In the genomic region with DNA sequence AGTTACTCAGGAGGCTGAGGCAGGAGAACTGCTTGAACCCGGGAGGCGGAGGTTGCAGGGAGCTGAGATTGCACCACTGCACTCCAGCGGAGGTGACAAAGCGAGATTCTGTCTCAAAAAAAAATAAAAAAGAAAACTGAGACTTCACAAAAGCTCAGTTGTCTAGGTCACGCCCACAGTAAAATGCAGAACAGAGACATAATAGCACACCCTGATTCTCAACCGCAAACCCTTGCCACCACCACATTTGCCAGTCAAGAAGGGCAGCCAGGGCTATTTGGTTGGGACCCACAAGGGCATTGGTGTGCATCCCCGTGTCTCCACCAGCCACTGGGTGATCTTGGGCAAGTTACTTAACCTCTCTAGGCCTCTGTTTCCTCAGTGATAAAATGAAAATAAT, we compare ENCODE assay signal across 13 cellular contexts.
A peak's percentile ranks its signal among the peaks of the same experiment; 100 is the strongest.
DNase-seq lines count a peak whose midpoint lies in the region; ATAC-seq lines count a peak whose summit lies in the region.
"Had no signal": no experiment of that assay in that cellular context is flagged by ENCODE, and none has a peak within 500 bp of the region (broad histone marks: within the 10 kb centered on the region; RNA-seq: fewer than 3 reads in every experiment).

No MANE protein-coding gene starts in this region.

- peaks cover 11% of the 10 kb centered on the region for H3K4me1 Mint-ChIP-seq in stimulated activated memory B cell treated with anti-CD40 and anti-IgM and Interleukin-4, amounts not matched to agents 10 μg/mL and 1 μg/mL and 100 μg/mL, for 72 hours

- H3K27ac Mint-ChIP-seq in stimulated activated memory B cell treated with anti-CD40 and anti-IgM and Interleukin-4, amounts not matched to agents 10 μg/mL and 1 μg/mL and 100 μg/mL, for 72 hours = no peak overlapping the region

- no peaks in the 10 kb centered on the region for H3K9me3 Mint-ChIP-seq in stimulated activated memory B cell treated with anti-CD40 and anti-IgM and Interleukin-4, amounts not matched to agents 10 μg/mL and 1 μg/mL and 100 μg/mL, for 72 hours

- no peak overlapping the region for H3K4me3 Mint-ChIP-seq in stimulated activated memory B cell treated with anti-CD40 and anti-IgM and Interleukin-4, amounts not matched to agents 10 μg/mL and 1 μg/mL and 100 μg/mL, for 72 hours

- ATAC-seq in GM19035 (IDR thresholded peaks at IDR 0.05; ENCODE audit: unreplicated experiment) (peak; percentile 90), HG02588 (IDR thresholded peaks at IDR 0.05; ENCODE audit: unreplicated experiment) (peak; percentile 82), HG03558 (IDR thresholded peaks at IDR 0.05; ENCODE audit: extremely low read depth, unreplicated experiment) (peak; percentile 44), HG02840 (IDR thresholded peaks at IDR 0.05; ENCODE audit: low FRiP score, unreplicated experiment) (no peak)
- peak; percentile 93 for ATAC-seq in stimulated activated memory B cell treated with anti-CD40 and anti-IgM and Interleukin-4, amounts not matched to agents 10 μg/mL and 1 μg/mL and 100 μg/mL, for 72 hours
- ATAC-seq: sciatic nerve had no signal

- no peaks in the 10 kb centered on the region for H3K36me3 Mint-ChIP-seq in stimulated activated memory B cell treated with anti-CD40 and anti-IgM and Interleukin-4, amounts not matched to agents 10 μg/mL and 1 μg/mL and 100 μg/mL, for 72 hours

- DNase-seq in activated CD8-positive, alpha-beta memory T cell treated with anti-CD3 and anti-CD28 coated beads for 24 hours = no peak
- DNase-seq in NCI-H1694 treated with DMSO at 0.1 percent for 48 hours (lab: John Stamatoyannopoulos, UW) = no peak
- DNase-seq: activated T-cell treated with anti-CD3 and anti-CD28 coated beads, Interleukin-2, amount 50 U/mL, for 1 hour; brain microvascular endothelial cell; NCI-H1105; NK-92 treated with Interleukin-12 subunit alpha and Interleukin-12 subunit beta, amount 100 ng/mL, for 24 hours; trophoblast cell had no signal

- peaks cover 62% of the 10 kb centered on the region for H3K27me3 Mint-ChIP-seq in stimulated activated memory B cell treated with anti-CD40 and anti-IgM and Interleukin-4, amounts not matched to agents 10 μg/mL and 1 μg/mL and 100 μg/mL, for 72 hours
